8 cellular contexts compared by ENCODE assay signal in genomic region chr12:105095338-105095737, GRCh38. TPM values are rescaled to one million over a fixed set of nuclear protein-coding genes. Genes with fewer than 3 reads are reported as not detected.
DNase-seq lines count a peak whose midpoint lies in the region; TF ChIP-seq lines count a peak whose summit lies in the region.
"Not testable (repeated sequence)": the region's sequence is repeated elsewhere in the genome, so short reads cannot be mapped to it uniquely, and the experiment has no call there.
"Had no signal": no experiment of that assay in that cellular context is flagged by ENCODE, and none has a peak within 500 bp of the region (broad histone marks: within the 10 kb centered on the region; RNA-seq: fewer than 3 reads in every experiment).

No MANE protein-coding gene starts in this region.

- peaks cover 19% of the 10 kb centered on the region for H3K27me3 ChIP-seq in endodermal cell (ENCODE audit: control insufficient read depth, insufficient read depth, low read length, poor library complexity, severe bottlenecking)

- TF ChIP-seq CTCF in HEK293 (tag by site-specific recombination; IDR thresholded peaks at IDR 0.05); endodermal cell (conservative IDR thresholded peaks at IDR 0.05): not testable (repeated sequence)

- H3K9me3 ChIP-seq in HEK293 (ENCODE audit: control insufficient read depth, insufficient read depth, low read depth, low read length), result not testable (repeated sequence)
- peaks cover 30% of the 10 kb centered on the region for H3K9me3 ChIP-seq in endodermal cell (ENCODE audit: control insufficient read depth, low read length)

- 88 to 90% methylated on average over 3 to 5 of the region's 5 CpGs for WGBS in endodermal cell (ENCODE audit: insufficient coverage in 1 of 2, insufficient read length in 1 of 2), 2 experiments

- not testable (repeated sequence) for H3K27ac Mint-ChIP-seq in endodermal cell

- not testable (repeated sequence) for H3K36me3 ChIP-seq in HEK293 (ENCODE audit: control insufficient read depth in 2 of 2, insufficient read depth in 1 of 2, low read length in 2 of 2); endodermal cell (ENCODE audit: control insufficient read depth, insufficient read depth, low read length)

- H3K9me3 Mint-ChIP-seq in endodermal cell, result peaks cover 42% of the 10 kb centered on the region

- H3K4me1 ChIP-seq in HEK293 (ENCODE audit: control insufficient read depth, insufficient read depth, low read length); endodermal cell (ENCODE audit: control insufficient read depth, insufficient read depth, low read length): not testable (repeated sequence)

- H3K36me3 Mint-ChIP-seq in endodermal cell (ENCODE audit: low read depth), result not testable (repeated sequence)

- CTCF ChIA-PET in HEK293 (lab: Yijun Ruan, JAX), result not testable (repeated sequence)

- POLR2A ChIA-PET in HEK293 (lab: Yijun Ruan, JAX), result not testable (repeated sequence)

- H3K4me1 Mint-ChIP-seq in endodermal cell, result not testable (repeated sequence)

- not testable (repeated sequence) for H3K4me3 ChIP-seq in HEK293 (ENCODE audit: low read depth, low read length); endodermal cell (ENCODE audit: low read length)

- not testable (repeated sequence) for H3K27ac ChIP-seq in HEK293 (ENCODE audit: extremely low read depth, low read depth, low read length); endodermal cell (ENCODE audit: low read depth, low read length)

- peaks cover 11% of the 10 kb centered on the region for H3K27me3 Mint-ChIP-seq in endodermal cell (ENCODE audit: insufficient read depth)

- not testable (repeated sequence) for H3K9ac ChIP-seq in endodermal cell (ENCODE audit: extremely low read depth, low read length, poor library complexity, severe bottlenecking)

- not testable (repeated sequence) for H3K4me3 Mint-ChIP-seq in endodermal cell

- DNase-seq in DMS53 (lab: John Stamatoyannopoulos, UW), result peak; percentile 46
- DNase-seq in NAMALWA (ENCODE audit: low spot score), result peak; percentile 7
- DNase-seq in NCI-H69 (lab: John Stamatoyannopoulos, UW), result peak; percentile 7
- DNase-seq in OCI-M1 (lab: John Stamatoyannopoulos, UW), result peak; percentile 7
- peak; percentile 69 for DNase-seq in endodermal cell
- DNase-seq in lung microvascular endothelial cell (ENCODE audit: low read depth in 2 of 2), result peak; percentile 4 to 14

TF ChIP-seq in HEK293, 187 proteins besides CTCF, POLR2A, EP300 and RAD21:
- TF ChIP-seq ZNF626 (tag by site-specific recombination; IDR thresholded peaks at IDR 0.05) (peak; percentile 65; the same call in 1 of the 2 replicates), SETDB1 (IDR thresholded peaks at IDR 0.05; ENCODE audit: insufficient read length, low read length) (peak; percentile 34)

RNA-seq across cellular contexts. Expression of gene ALDH1L2, which starts 11.1 kb away (rescaled TPM):
- under 1 TPM; 0.22 to 0.27 TPM for total RNA-seq in endodermal cell
- 2.5 TPM for polyA plus RNA-seq in endodermal cell (2013, experiment 1 of 2)
- polyA plus RNA-seq in endodermal cell (2013, experiment 2 of 2), result 1.4 TPM
- 0.20 and 0.22 TPM in 2 replicates for total RNA-seq in lung microvascular endothelial cell
- polyA plus RNA-seq: CD8-positive, alpha-beta memory T cell had no signal

RNA-seq across cellular contexts. Expression of gene WASHC4, which starts 12.2 kb away (rescaled TPM):
- 10 to 100 TPM; 39.7 to 40.6 TPM for total RNA-seq in endodermal cell
- 32.6 TPM for polyA plus RNA-seq in endodermal cell (2013, experiment 1 of 2)
- 30.3 TPM for polyA plus RNA-seq in endodermal cell (2013, experiment 2 of 2)
- total RNA-seq in lung microvascular endothelial cell, result 79.1 and 106 TPM in 2 replicates

Comparison
In these comparisons a context has a peak if more than half of its experiments do, and no peak if none do; other contexts are left out.
1. DNase-seq: peak in every context shown above with its lines; median percentile 69 in endodermal cell; 46 in DMS53; 9 in lung microvascular endothelial cell; 7 in NAMALWA; 7 in NCI-H69; 7 in OCI-M1.